ENCODE assay signal across 1 cellular context in genomic region chr12:31718542-31719198, GRCh38.
A peak's percentile ranks its signal among the peaks of the same experiment; 100 is the strongest.
TF ChIP-seq lines count a peak whose summit lies in the region.
"Not testable (repeated sequence)": the region's sequence is repeated elsewhere in the genome, so short reads cannot be mapped to it uniquely, and the experiment has no call there.

No MANE protein-coding gene starts in this region.

TF ChIP-seq in K562, 482 proteins besides CTCF, POLR2A, EP300 and RAD21 (continued from another document):
- TF ChIP-seq, protein P1, sequence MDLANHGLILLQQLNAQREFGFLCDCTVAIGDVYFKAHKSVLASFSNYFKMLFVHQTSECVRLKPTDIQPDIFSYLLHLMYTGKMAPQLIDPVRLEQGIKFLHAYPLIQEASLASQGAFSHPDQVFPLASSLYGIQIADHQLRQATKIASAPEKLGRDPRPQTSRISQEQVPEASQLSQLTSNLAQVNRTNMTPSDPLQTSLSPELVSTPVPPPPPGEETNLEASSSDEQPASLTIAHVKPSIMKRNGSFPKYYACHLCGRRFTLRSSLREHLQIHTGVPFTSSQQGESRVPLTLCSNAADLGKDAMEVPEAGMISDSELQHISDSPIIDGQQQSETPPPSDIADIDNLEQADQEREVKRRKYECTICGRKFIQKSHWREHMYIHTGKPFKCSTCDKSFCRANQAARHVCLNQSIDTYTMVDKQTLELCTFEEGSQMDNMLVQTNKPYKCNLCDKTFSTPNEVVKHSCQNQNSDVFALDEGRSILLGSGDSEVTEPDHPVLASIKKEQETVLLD (IDR thresholded peaks at IDR 0.05): 0 out of 2 replicates have a peak, but pooled peaks have one; percentile 34
- 0 out of 2 replicates have a peak, but pooled peaks have one; percentile 19 for TF ChIP-seq HDGF (IDR thresholded peaks at IDR 0.05)
- TF ChIP-seq EGR1 (conservative IDR thresholded peaks at IDR 0.05): peak; percentile 76
- TF ChIP-seq, protein P2, sequence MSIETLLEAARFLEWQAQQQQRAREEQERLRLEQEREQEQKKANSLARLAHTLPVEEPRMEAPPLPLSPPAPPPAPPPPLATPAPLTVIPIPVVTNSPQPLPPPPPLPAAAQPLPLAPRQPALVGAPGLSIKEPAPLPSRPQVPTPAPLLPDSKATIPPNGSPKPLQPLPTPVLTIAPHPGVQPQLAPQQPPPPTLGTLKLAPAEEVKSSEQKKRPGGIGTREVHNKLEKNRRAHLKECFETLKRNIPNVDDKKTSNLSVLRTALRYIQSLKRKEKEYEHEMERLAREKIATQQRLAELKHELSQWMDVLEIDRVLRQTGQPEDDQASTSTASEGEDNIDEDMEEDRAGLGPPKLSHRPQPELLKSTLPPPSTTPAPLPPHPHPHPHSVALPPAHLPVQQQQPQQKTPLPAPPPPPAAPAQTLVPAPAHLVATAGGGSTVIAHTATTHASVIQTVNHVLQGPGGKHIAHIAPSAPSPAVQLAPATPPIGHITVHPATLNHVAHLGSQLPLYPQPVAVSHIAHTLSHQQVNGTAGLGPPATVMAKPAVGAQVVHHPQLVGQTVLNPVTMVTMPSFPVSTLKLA (conservative IDR thresholded peaks at IDR 0.05): peak; percentile 42 to 71; a peak in 3 of 4 replicates
- 0 out of 2 replicates have a peak, but pooled peaks have one; percentile 46 for TF ChIP-seq ZBTB17 (CRISPR knock-in tag; IDR thresholded peaks at IDR 0.05)
- peak; percentile 83 to 97 for TF ChIP-seq FOXA3 (CRISPR knock-in tag; conservative IDR thresholded peaks at IDR 0.05 in 1 of 2, IDR thresholded peaks at IDR 0.05 in 1 of 2)
- peak; percentile 83 to 88 for TF ChIP-seq FOXK2 (conservative IDR thresholded peaks at IDR 0.05 in 1 of 2, IDR thresholded peaks at IDR 0.05 in 1 of 2; ENCODE audit: low read depth in 2 of 2)
- TF ChIP-seq RB1 (IDR thresholded peaks at IDR 0.05; ENCODE audit: low read depth): peak; percentile 54; the same call in 1 of the 2 replicates
- TF ChIP-seq NRF1 (conservative IDR thresholded peaks at IDR 0.05 in 1 of 2, IDR thresholded peaks at IDR 0.05 in 1 of 2): peak; percentile 56 to 68
- TF ChIP-seq GTF2E2 (tag; IDR thresholded peaks at IDR 0.05): peak; percentile 69; the same call in 1 of the 2 replicates
- peak; percentile 50; the same call in 1 of the 2 replicates for TF ChIP-seq PHF8 (IDR thresholded peaks at IDR 0.05; ENCODE audit: borderline replicate concordance, low read length)
- TF ChIP-seq CREB3L1 (IDR thresholded peaks at IDR 0.05; ENCODE audit: borderline replicate concordance, low read depth): peak; percentile 50; the same call in 1 of the 2 replicates
- peak; percentile 51; the same call in 1 of the 2 replicates for TF ChIP-seq DMBX1 (CRISPR knock-in tag; IDR thresholded peaks at IDR 0.05; ENCODE audit: borderline replicate concordance)
- TF ChIP-seq, protein P3, sequence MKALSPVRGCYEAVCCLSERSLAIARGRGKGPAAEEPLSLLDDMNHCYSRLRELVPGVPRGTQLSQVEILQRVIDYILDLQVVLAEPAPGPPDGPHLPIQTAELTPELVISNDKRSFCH (CRISPR knock-in tag; IDR thresholded peaks at IDR 0.05): not testable (repeated sequence)
- TF ChIP-seq, protein P3 (tag; IDR thresholded peaks at IDR 0.05): peak; percentile 76; the same call in 1 of the 2 replicates
- peak; percentile 48; the same call in 1 of the 2 replicates for TF ChIP-seq NCOR1 (IDR thresholded peaks at IDR 0.05)
- peak; percentile 82 for TF ChIP-seq BRD9 (IDR thresholded peaks at IDR 0.05; ENCODE audit: low read depth, partially characterized antibody)
- TF ChIP-seq, protein P4, sequence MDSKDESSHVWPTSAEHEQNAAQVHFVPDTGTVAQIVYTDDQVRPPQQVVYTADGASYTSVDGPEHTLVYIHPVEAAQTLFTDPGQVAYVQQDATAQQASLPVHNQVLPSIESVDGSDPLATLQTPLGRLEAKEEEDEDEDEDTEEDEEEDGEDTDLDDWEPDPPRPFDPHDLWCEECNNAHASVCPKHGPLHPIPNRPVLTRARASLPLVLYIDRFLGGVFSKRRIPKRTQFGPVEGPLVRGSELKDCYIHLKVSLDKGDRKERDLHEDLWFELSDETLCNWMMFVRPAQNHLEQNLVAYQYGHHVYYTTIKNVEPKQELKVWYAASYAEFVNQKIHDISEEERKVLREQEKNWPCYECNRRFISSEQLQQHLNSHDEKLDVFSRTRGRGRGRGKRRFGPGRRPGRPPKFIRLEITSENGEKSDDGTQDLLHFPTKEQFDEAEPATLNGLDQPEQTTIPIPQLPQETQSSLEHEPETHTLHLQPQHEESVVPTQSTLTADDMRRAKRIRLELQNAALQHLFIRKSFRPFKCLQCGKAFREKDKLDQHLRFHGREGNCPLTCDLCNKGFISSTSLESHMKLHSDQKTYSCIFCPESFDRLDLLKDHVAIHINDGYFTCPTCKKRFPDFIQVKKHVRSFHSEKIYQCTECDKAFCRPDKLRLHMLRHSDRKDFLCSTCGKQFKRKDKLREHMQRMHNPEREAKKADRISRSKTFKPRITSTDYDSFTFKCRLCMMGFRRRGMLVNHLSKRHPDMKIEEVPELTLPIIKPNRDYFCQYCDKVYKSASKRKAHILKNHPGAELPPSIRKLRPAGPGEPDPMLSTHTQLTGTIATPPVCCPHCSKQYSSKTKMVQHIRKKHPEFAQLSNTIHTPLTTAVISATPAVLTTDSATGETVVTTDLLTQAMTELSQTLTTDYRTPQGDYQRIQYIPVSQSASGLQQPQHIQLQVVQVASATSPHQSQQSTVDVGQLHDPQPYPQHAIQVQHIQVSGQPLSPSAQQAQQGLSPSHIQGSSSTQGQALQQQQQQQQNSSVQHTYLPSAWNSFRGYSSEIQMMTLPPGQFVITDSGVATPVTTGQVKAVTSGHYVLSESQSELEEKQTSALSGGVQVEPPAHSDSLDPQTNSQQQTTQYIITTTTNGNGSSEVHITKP (IDR thresholded peaks at IDR 0.05; ENCODE audit: partially characterized antibody): peak; percentile 22
- 0 out of 2 replicates have a peak, but pooled peaks have one; percentile 46 for TF ChIP-seq ZKSCAN1 (IDR thresholded peaks at IDR 0.05; ENCODE audit: low read depth, low read length)
- TF ChIP-seq, protein P5, sequence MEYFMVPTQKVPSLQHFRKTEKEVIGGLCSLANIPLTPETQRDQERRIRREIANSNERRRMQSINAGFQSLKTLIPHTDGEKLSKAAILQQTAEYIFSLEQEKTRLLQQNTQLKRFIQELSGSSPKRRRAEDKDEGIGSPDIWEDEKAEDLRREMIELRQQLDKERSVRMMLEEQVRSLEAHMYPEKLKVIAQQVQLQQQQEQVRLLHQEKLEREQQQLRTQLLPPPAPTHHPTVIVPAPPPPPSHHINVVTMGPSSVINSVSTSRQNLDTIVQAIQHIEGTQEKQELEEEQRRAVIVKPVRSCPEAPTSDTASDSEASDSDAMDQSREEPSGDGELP (CRISPR knock-in tag; IDR thresholded peaks at IDR 0.05; ENCODE audit: borderline replicate concordance): peak; percentile 42; the same call in 1 of the 2 replicates
- peak in 1 of 2 experiments; percentile 72; a peak in 2 of 4 replicates for TF ChIP-seq SRF (CRISPR knock-in tag; IDR thresholded peaks at IDR 0.05)
- TF ChIP-seq SUPT5H (IDR thresholded peaks at IDR 0.05): peak; percentile 69
- TF ChIP-seq CTBP1 (IDR thresholded peaks at IDR 0.05; ENCODE audit: borderline replicate concordance): peak; percentile 86; the same call in 1 of the 2 replicates
- peak; percentile 70 for TF ChIP-seq NFRKB (IDR thresholded peaks at IDR 0.05; ENCODE audit: low read depth)
- peak; percentile 28; the same call in 1 of the 2 replicates for TF ChIP-seq CHD2 (IDR thresholded peaks at IDR 0.05; ENCODE audit: low read depth, low read length)
- TF ChIP-seq NFE2 (IDR thresholded peaks at IDR 0.05; ENCODE audit: low read depth): 0 out of 2 replicates have a peak, but pooled peaks have one; percentile 9
- TF ChIP-seq ZEB2 (IDR thresholded peaks at IDR 0.05): peak; percentile 44; the same call in 1 of the 2 replicates
- TF ChIP-seq CREM (IDR thresholded peaks at IDR 0.05; ENCODE audit: low read depth): peak; percentile 36; the same call in 1 of the 2 replicates
- peak in 1 of 2 experiments; percentile 51; a peak in 1 of 4 replicates for TF ChIP-seq KDM4B (IDR thresholded peaks at IDR 0.05; ENCODE audit: borderline replicate concordance in 2 of 2, low read depth in 1 of 2)
- TF ChIP-seq GATAD2A (IDR thresholded peaks at IDR 0.05): 0 out of 2 replicates have a peak, but pooled peaks have one; percentile 49
- not testable (repeated sequence) for TF ChIP-seq ATF1, MYNN (CRISPR knock-in tag; IDR thresholded peaks at IDR 0.05)
- peak; percentile 49; the same call in 1 of the 2 replicates for TF ChIP-seq ATF1 (tag; IDR thresholded peaks at IDR 0.05)
- TF ChIP-seq ZNF592 (IDR thresholded peaks at IDR 0.05): peak; percentile 81
- TF ChIP-seq TCF3 (CRISPR knock-in tag; IDR thresholded peaks at IDR 0.05): peak; percentile 25; the same call in 1 of the 2 replicates
- TF ChIP-seq ZFX (CRISPR knock-in tag; IDR thresholded peaks at IDR 0.05): peak; percentile 79
- TF ChIP-seq MYNN (IDR thresholded peaks at IDR 0.05): 0 out of 2 replicates have a peak, but pooled peaks have one; percentile 29
- TF ChIP-seq MTA1 (IDR thresholded peaks at IDR 0.05; ENCODE audit: borderline replicate concordance): peak; percentile 29; the same call in 1 of the 2 replicates
- TF ChIP-seq HMBOX1 (IDR thresholded peaks at IDR 0.05): peak; percentile 38; the same call in 1 of the 2 replicates
- peak; percentile 29; the same call in 1 of the 2 replicates for TF ChIP-seq ARID1B (IDR thresholded peaks at IDR 0.05)
- TF ChIP-seq YY1 (IDR thresholded peaks at IDR 0.05; ENCODE audit: borderline replicate concordance in 1 of 3, control insufficient read depth in 1 of 3, extremely low read depth in 1 of 3, insufficient read depth in 3 of 3, insufficient read length in 1 of 3, insufficient replicate concordance in 2 of 3, low read depth in 1 of 3, low read length in 2 of 3): peak; percentile 19 to 88 (median 57)
- peak; percentile 47 for TF ChIP-seq TAF9B (IDR thresholded peaks at IDR 0.05; ENCODE audit: partially characterized antibody)
- TF ChIP-seq RBFOX2 (IDR thresholded peaks at IDR 0.05; ENCODE audit: low read depth, low read length): peak; percentile 70
- TF ChIP-seq, protein P6, sequence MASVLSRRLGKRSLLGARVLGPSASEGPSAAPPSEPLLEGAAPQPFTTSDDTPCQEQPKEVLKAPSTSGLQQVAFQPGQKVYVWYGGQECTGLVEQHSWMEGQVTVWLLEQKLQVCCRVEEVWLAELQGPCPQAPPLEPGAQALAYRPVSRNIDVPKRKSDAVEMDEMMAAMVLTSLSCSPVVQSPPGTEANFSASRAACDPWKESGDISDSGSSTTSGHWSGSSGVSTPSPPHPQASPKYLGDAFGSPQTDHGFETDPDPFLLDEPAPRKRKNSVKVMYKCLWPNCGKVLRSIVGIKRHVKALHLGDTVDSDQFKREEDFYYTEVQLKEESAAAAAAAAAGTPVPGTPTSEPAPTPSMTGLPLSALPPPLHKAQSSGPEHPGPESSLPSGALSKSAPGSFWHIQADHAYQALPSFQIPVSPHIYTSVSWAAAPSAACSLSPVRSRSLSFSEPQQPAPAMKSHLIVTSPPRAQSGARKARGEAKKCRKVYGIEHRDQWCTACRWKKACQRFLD (CRISPR knock-in tag; IDR thresholded peaks at IDR 0.05): peak; percentile 61; the same call in 1 of the 2 replicates
TF ChIP-seq in K562: peak in this region for 62; not testable (repeated sequence) for 420.
